Comparison of ENCODE assay signal across 14 cellular contexts in the genomic region with DNA sequence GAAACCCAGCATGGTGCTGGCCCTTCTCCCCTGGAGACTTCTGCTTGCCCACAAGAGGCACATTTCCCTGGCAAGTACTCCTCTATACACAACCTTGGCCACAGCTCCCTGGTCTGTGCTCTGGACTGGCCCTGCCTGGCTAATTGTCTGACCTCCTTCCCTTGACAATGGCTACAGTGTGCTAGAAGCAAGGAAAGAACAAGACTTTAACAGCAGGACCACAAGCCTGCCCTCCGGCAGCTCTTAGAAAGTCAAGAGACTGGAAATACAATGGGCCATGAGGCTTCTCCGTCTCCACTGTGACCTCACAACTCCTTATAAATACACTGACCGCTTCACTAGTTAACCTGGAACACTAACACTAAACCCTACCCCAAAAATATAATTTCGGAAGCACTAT.
"Had no signal": no experiment of that assay in that cellular context is flagged by ENCODE, and none has a peak within 500 bp of the region (broad histone marks: within the 10 kb centered on the region; RNA-seq: fewer than 3 reads in every experiment).

No MANE protein-coding gene starts in this region.

- H3K9me3 ChIP-seq: heart left ventricle, left lung, sigmoid colon, SK-N-SH had no signal

- H3K27me3 Mint-ChIP-seq: memory B cell; stimulated activated naive CD8-positive, alpha-beta T cell treated with anti-CD3 and anti-CD28 coated beads, Interleukin-15, amount 100 ng/mL, for 72 hours had no signal

- H3K4me3 ChIP-seq: heart left ventricle, left lung, sigmoid colon had no signal

- H3K27me3 ChIP-seq: foreskin keratinocyte, heart left ventricle, left lung, sigmoid colon had no signal

- H3K9me3 Mint-ChIP-seq: activated naive CD4-positive, alpha-beta T cell treated with anti-CD3 and anti-CD28 coated beads for 36 hours; activated T-helper 1 cell treated with anti-CD3 and anti-CD28 coated beads, Interleukin-12 subunit alpha, Interleukin-12 subunit beta, Interleukin-2, Interleukin-4 antibody, amounts not matched to agents 30 ng/mL and 10 ng/mL and 1 ng/mL, durations not matched to agents 14 hours and 24 hours and 36 hours; memory B cell; stimulated activated naive CD8-positive, alpha-beta T cell treated with anti-CD3 and anti-CD28 coated beads, Interleukin-15, amount 100 ng/mL, for 72 hours; WTC11 had no signal

- H3K4me1 Mint-ChIP-seq: memory B cell, WTC11 had no signal

- ATAC-seq: foreskin keratinocyte; left lung; stimulated activated naive CD8-positive, alpha-beta T cell treated with anti-CD3 and anti-CD28 coated beads, Interleukin-15, amount 100 ng/mL, for 72 hours; WTC11 had no signal

- H3K27ac ChIP-seq: foreskin keratinocyte, heart left ventricle, left lung, sigmoid colon had no signal

- DNase-seq: activated CD4-positive, alpha-beta T cell treated with anti-CD3 and anti-CD28 coated beads, Interleukin-2, amount 50 U/mL, for 1 hour; activated naive CD4-positive, alpha-beta T cell treated with anti-CD3 and anti-CD28 coated beads for 36 hours; amygdala; foreskin keratinocyte; heart left ventricle; left lung; sigmoid colon; SK-N-SH; stimulated activated CD4-positive, alpha-beta T cell treated with anti-CD3 and anti-CD28 coated beads, Interleukin-12 subunit alpha, Interleukin-12 subunit beta, amount 100 ng/mL, for 4 hours; stimulated activated CD4-positive, alpha-beta T cell treated with anti-CD3 and anti-CD28 coated beads, Interleukin-2, amount 100 ng/mL, for 48 hours; stimulated activated naive CD8-positive, alpha-beta T cell treated with anti-CD3 and anti-CD28 coated beads, Interleukin-15, amount 100 ng/mL, for 72 hours had no signal

- H3K4me3 Mint-ChIP-seq: activated naive CD4-positive, alpha-beta T cell treated with anti-CD3 and anti-CD28 coated beads for 36 hours; activated T-helper 1 cell treated with anti-CD3 and anti-CD28 coated beads, Interleukin-12 subunit alpha, Interleukin-12 subunit beta, Interleukin-2, Interleukin-4 antibody, amounts not matched to agents 30 ng/mL and 10 ng/mL and 1 ng/mL, durations not matched to agents 14 hours and 24 hours and 36 hours; memory B cell; stimulated activated naive CD8-positive, alpha-beta T cell treated with anti-CD3 and anti-CD28 coated beads, Interleukin-15, amount 100 ng/mL, for 72 hours; WTC11 had no signal

- H3K27ac Mint-ChIP-seq: activated naive CD4-positive, alpha-beta T cell treated with anti-CD3 and anti-CD28 coated beads for 36 hours; activated T-helper 1 cell treated with anti-CD3 and anti-CD28 coated beads, Interleukin-12 subunit alpha, Interleukin-12 subunit beta, Interleukin-2, Interleukin-4 antibody, amounts not matched to agents 30 ng/mL and 10 ng/mL and 1 ng/mL, durations not matched to agents 14 hours and 24 hours and 36 hours; memory B cell; WTC11 had no signal

- H3K4me1 ChIP-seq: foreskin keratinocyte had no signal
